ENCODE assay signal across 24 cellular contexts in genomic region chr12:48043771-48044170, GRCh38. TPM values are rescaled to one million over a fixed set of nuclear protein-coding genes. Genes with fewer than 3 reads are reported as not detected.
DNase-seq lines count a peak whose midpoint lies in the region; ATAC-seq and TF ChIP-seq lines count a peak whose summit lies in the region.
"Had no signal": no experiment of that assay in that cellular context is flagged by ENCODE, and none has a peak within 500 bp of the region (broad histone marks: within the 10 kb centered on the region; RNA-seq: fewer than 3 reads in every experiment).

No MANE protein-coding gene starts in this region.

- H3K4me1 ChIP-seq in OCI-LY7 (ENCODE audit: insufficient read depth, low read length, poor library complexity, severe bottlenecking): peaks cover 4% of the 10 kb centered on the region
- H3K4me1 ChIP-seq: A549; BE2C; BLaER1 treated with 17β-estradiol and CSF1 and Interleukin-3, amounts not matched to agents 10 nM and 100 nM had no signal

- BruUV-seq in OCI-LY7 (replicated peaks; lab: Mats Ljungman, UMichigan): TSS peak; percentile 36

- H3K4me3 ChIP-seq in OCI-LY7 (ENCODE audit: low read depth, low read length, poor library complexity, severe bottlenecking): no peak overlapping the region
- H3K4me3 ChIP-seq: A549; BLaER1 treated with 17β-estradiol and CSF1 and Interleukin-3, amounts not matched to agents 10 nM and 100 nM; GM23338 had no signal

- TF ChIP-seq CTCF in OCI-LY7 (conservative IDR thresholded peaks at IDR 0.05; ENCODE audit: low read length): no peak
- no peak for TF ChIP-seq CTCF in GM13976 (IDR thresholded peaks at IDR 0.05; ENCODE audit: borderline replicate concordance, control extremely low read depth, extremely low read depth, insufficient read depth, missing control alignments)

- H3K27ac ChIP-seq in OCI-LY7 (ENCODE audit: low read depth, low read length, poor library complexity, severe bottlenecking): no peak overlapping the region
- H3K27ac ChIP-seq: A549; BLaER1 treated with 17β-estradiol and CSF1 and Interleukin-3, amounts not matched to agents 10 nM and 100 nM had no signal

- peak overlapping the region; percentile 46 for H3K27ac Mint-ChIP-seq in activated naive CD4-positive, alpha-beta T cell treated with anti-CD3 and anti-CD28 coated beads, Interleukin-2, amount 50 U/mL, for 24 hours
- peak overlapping the region; percentile 80 for H3K27ac Mint-ChIP-seq in activated T-helper 17 cell treated with anti-CD3 and anti-CD28 coated beads, Interleukin-2, amount 50 U/mL, for 72 hours
- H3K27ac Mint-ChIP-seq in stimulated activated memory B cell treated with anti-CD40 and anti-IgM and Interleukin-4, amounts not matched to agents 10 μg/mL and 1 μg/mL and 100 μg/mL, for 72 hours: peak overlapping the region; percentile 30
- H3K27ac Mint-ChIP-seq: CD14-positive monocyte; CD4-positive, alpha-beta T cell; GM23338; H9 had no signal

- H3K36me3 Mint-ChIP-seq in activated naive CD4-positive, alpha-beta T cell treated with anti-CD3 and anti-CD28 coated beads, Interleukin-2, amount 50 U/mL, for 24 hours: peaks cover 12% of the 10 kb centered on the region
- peaks cover 57% of the 10 kb centered on the region for H3K36me3 Mint-ChIP-seq in activated T-helper 17 cell treated with anti-CD3 and anti-CD28 coated beads, Interleukin-2, amount 50 U/mL, for 72 hours (ENCODE audit: low read depth)
- H3K36me3 Mint-ChIP-seq in stimulated activated memory B cell treated with anti-CD40 and anti-IgM and Interleukin-4, amounts not matched to agents 10 μg/mL and 1 μg/mL and 100 μg/mL, for 72 hours: peaks cover 47% of the 10 kb centered on the region

- no peak for ATAC-seq in activated T-helper 17 cell treated with anti-CD3 and anti-CD28 coated beads, Interleukin-2, amount 50 U/mL, for 72 hours (replicated peaks)
- no peak for ATAC-seq in stimulated activated memory B cell treated with anti-CD40 and anti-IgM and Interleukin-4, amounts not matched to agents 10 μg/mL and 1 μg/mL and 100 μg/mL, for 72 hours
- ATAC-seq: A549, GM23338, HCT116 had no signal

- peaks cover 71% of the 10 kb centered on the region for H3K36me3 ChIP-seq in OCI-LY7 (ENCODE audit: insufficient read depth, low read length)

- intact Hi-C loops in OCI-LY7 (cut with micrococcal nuclease; ENCODE audit: unreplicated experiment): no loop called here

- H3K27me3 Mint-ChIP-seq in activated naive CD4-positive, alpha-beta T cell treated with anti-CD3 and anti-CD28 coated beads, Interleukin-2, amount 50 U/mL, for 24 hours: no peaks in the 10 kb centered on the region
- no peaks in the 10 kb centered on the region for H3K27me3 Mint-ChIP-seq in activated T-helper 17 cell treated with anti-CD3 and anti-CD28 coated beads, Interleukin-2, amount 50 U/mL, for 72 hours
- H3K27me3 Mint-ChIP-seq in stimulated activated memory B cell treated with anti-CD40 and anti-IgM and Interleukin-4, amounts not matched to agents 10 μg/mL and 1 μg/mL and 100 μg/mL, for 72 hours: no peaks in the 10 kb centered on the region
- H3K27me3 Mint-ChIP-seq: CD4-positive, alpha-beta T cell; CD8-positive, alpha-beta memory T cell had no signal

- no peaks in the 10 kb centered on the region for H3K4me1 Mint-ChIP-seq in activated naive CD4-positive, alpha-beta T cell treated with anti-CD3 and anti-CD28 coated beads, Interleukin-2, amount 50 U/mL, for 24 hours
- H3K4me1 Mint-ChIP-seq in activated T-helper 17 cell treated with anti-CD3 and anti-CD28 coated beads, Interleukin-2, amount 50 U/mL, for 72 hours: peaks cover 5% of the 10 kb centered on the region
- H3K4me1 Mint-ChIP-seq in stimulated activated memory B cell treated with anti-CD40 and anti-IgM and Interleukin-4, amounts not matched to agents 10 μg/mL and 1 μg/mL and 100 μg/mL, for 72 hours: peaks cover 7% of the 10 kb centered on the region
- H3K4me1 Mint-ChIP-seq: CD14-positive monocyte; CD8-positive, alpha-beta memory T cell had no signal

- no peak overlapping the region for H2AFZ ChIP-seq in OCI-LY7 (ENCODE audit: low read length)
- H2AFZ ChIP-seq: GM23338 had no signal

- no peak for DNase-seq in activated naive CD4-positive, alpha-beta T cell treated with anti-CD3 and anti-CD28 coated beads, Interleukin-2, amount 50 U/mL, for 16 hours
- DNase-seq in OCI-LY7 (ENCODE audit: low spot score) (no peak), GM13976 (ENCODE audit: low spot score) (no peak)
- DNase-seq in stimulated activated CD4-positive, alpha-beta T cell treated with anti-CD3 and anti-CD28 coated beads, Interleukin-2, amount 100 ng/mL, for 24 hours: no peak
- DNase-seq: 8988T; ACHN; AML-193; BE2C; Calu3; CD4-positive, alpha-beta T cell; CD8-positive, alpha-beta memory T cell; DMS53; DMS79 treated with DMSO at 0.1 percent for 48 hours; GF-D8; H9 had no signal

- H3K9me2 ChIP-seq in OCI-LY7 (ENCODE audit: insufficient read depth, low read length): no peaks in the 10 kb centered on the region

- no peaks in the 10 kb centered on the region for H3K9me3 ChIP-seq in OCI-LY7 (ENCODE audit: low read length)
- H3K9me3 ChIP-seq: A549; BE2C; BLaER1 treated with 17β-estradiol and CSF1 and Interleukin-3, amounts not matched to agents 10 nM and 100 nM had no signal

- POLR2A ChIA-PET in OCI-LY7 (lab: Charles Lee): interaction anchor here (1.6 kb wide), 1 partner anchor 9 kb away, joined by 3 read pairs; no protein-coding TSS in a partner anchor

- H3K4me3 Mint-ChIP-seq in activated naive CD4-positive, alpha-beta T cell treated with anti-CD3 and anti-CD28 coated beads, Interleukin-2, amount 50 U/mL, for 24 hours: no peak overlapping the region
- no peak overlapping the region for H3K4me3 Mint-ChIP-seq in activated T-helper 17 cell treated with anti-CD3 and anti-CD28 coated beads, Interleukin-2, amount 50 U/mL, for 72 hours
- no peak overlapping the region for H3K4me3 Mint-ChIP-seq in stimulated activated memory B cell treated with anti-CD40 and anti-IgM and Interleukin-4, amounts not matched to agents 10 μg/mL and 1 μg/mL and 100 μg/mL, for 72 hours
- H3K4me3 Mint-ChIP-seq: CD14-positive monocyte; CD4-positive, alpha-beta T cell; CD8-positive, alpha-beta memory T cell; GM23338; H9 had no signal

- no peaks in the 10 kb centered on the region for H4K20me1 ChIP-seq in OCI-LY7 (ENCODE audit: insufficient read depth, low read length)
- H4K20me1 ChIP-seq: BLaER1 treated with 17β-estradiol and CSF1 and Interleukin-3, amounts not matched to agents 10 nM and 100 nM had no signal

- H3K9me3 Mint-ChIP-seq in activated naive CD4-positive, alpha-beta T cell treated with anti-CD3 and anti-CD28 coated beads, Interleukin-2, amount 50 U/mL, for 24 hours: no peaks in the 10 kb centered on the region
- no peaks in the 10 kb centered on the region for H3K9me3 Mint-ChIP-seq in activated T-helper 17 cell treated with anti-CD3 and anti-CD28 coated beads, Interleukin-2, amount 50 U/mL, for 72 hours
- no peaks in the 10 kb centered on the region for H3K9me3 Mint-ChIP-seq in stimulated activated memory B cell treated with anti-CD40 and anti-IgM and Interleukin-4, amounts not matched to agents 10 μg/mL and 1 μg/mL and 100 μg/mL, for 72 hours
- H3K9me3 Mint-ChIP-seq: CD14-positive monocyte; CD4-positive, alpha-beta T cell; CD8-positive, alpha-beta memory T cell; GM23338; H9 had no signal

- CTCF ChIA-PET in OCI-LY7 (lab: Charles Lee; ENCODE audit: unreplicated experiment): no interaction called here

- no peaks in the 10 kb centered on the region for H3K79me2 ChIP-seq in OCI-LY7 (ENCODE audit: insufficient read depth, low read depth, low read length)

- H3K4me2 ChIP-seq in OCI-LY7 (ENCODE audit: low read length): no peak overlapping the region
- H3K4me2 ChIP-seq: A549; BLaER1 treated with 17β-estradiol and CSF1 and Interleukin-3, amounts not matched to agents 10 nM and 100 nM; GM23338 had no signal

- in situ Hi-C loops in GM13976 (cut with MboI; ENCODE audit: low sequenced_read_pairs, unreplicated experiment): no loop called here

RNA-seq across cellular contexts. Expression of gene COL2A1, which starts 39.5 kb away (rescaled TPM):
- 0.03 TPM in 1 of 2 replicates, not detected in the other for total RNA-seq in OCI-LY7 (2014; rRNA removed; shearing (Covaris generic))
- total RNA-seq in OCI-LY7 (2022): 0.08 TPM in 1 of 2 replicates, not detected in the other
- total RNA-seq in activated T-helper 17 cell treated with anti-CD3 and anti-CD28 coated beads, Interleukin-2, amount 50 U/mL, for 72 hours: not detected
- total RNA-seq: CD4-positive, alpha-beta T cell; CD8-positive, alpha-beta memory T cell; H4 had no signal

Comparison
In these comparisons a context has a peak if more than half of its experiments do, and no peak if none do; other contexts are left out.
1. H3K27ac Mint-ChIP-seq: peak in every context shown above with its lines; median percentile 80 in activated T-helper 17 cell treated with anti-CD3 and anti-CD28 coated beads, Interleukin-2, amount 50 U/mL, for 72 hours; 46 in activated naive CD4-positive, alpha-beta T cell treated with anti-CD3 and anti-CD28 coated beads, Interleukin-2, amount 50 U/mL, for 24 hours; 30 in stimulated activated memory B cell treated with anti-CD40 and anti-IgM and Interleukin-4, amounts not matched to agents 10 μg/mL and 1 μg/mL and 100 μg/mL, for 72 hours.